Comparison of ENCODE assay signal across 2 cellular contexts in the genomic region with DNA sequence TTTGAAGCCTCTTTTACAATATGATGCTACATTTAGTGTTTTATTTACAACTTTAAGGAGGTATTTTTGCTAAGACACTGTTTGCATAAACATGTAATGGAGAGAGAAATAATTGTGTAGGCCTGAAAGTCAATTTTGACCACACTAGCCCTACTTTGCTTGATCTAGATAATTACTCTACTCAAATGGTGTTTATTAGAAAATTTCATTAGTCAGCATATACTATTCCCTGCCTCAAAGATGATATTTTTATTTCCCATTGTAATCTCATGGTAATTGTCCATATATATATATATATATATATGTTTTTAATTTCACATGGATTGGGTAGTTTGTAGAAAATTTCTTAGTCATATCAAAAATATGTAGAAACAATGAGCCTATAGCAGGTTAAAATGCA.
TF ChIP-seq lines count a peak whose summit lies in the region.

No MANE protein-coding gene starts in this region.

TF ChIP-seq in HepG2, 621 proteins besides CTCF, POLR2A, EP300 and RAD21:
- TF ChIP-seq MAFF (IDR thresholded peaks at IDR 0.05; ENCODE audit: low read depth, low read length) (peak; percentile 85), MAFK (conservative IDR thresholded peaks at IDR 0.05 in 1 of 2, IDR thresholded peaks at IDR 0.05 in 1 of 2; ENCODE audit: low read length in 2 of 2) (peak; percentile 80 to 92), ZNF567 (CRISPR knock-in tag; IDR thresholded peaks at IDR 0.05; ENCODE audit: borderline replicate concordance) (no peak)
TF ChIP-seq in HepG2: peak in this region for 2.

TF ChIP-seq in H1, 55 proteins besides CTCF, POLR2A, EP300 and RAD21:
- no peak for TF ChIP-seq CHD7 (IDR thresholded peaks at IDR 0.05; ENCODE audit: insufficient replicate concordance, low read length)
- peak; percentile 25; the same call in 1 of the 2 replicates for TF ChIP-seq MAFK (IDR thresholded peaks at IDR 0.05; ENCODE audit: low read depth, low read length)
- TF ChIP-seq, protein P1, sequence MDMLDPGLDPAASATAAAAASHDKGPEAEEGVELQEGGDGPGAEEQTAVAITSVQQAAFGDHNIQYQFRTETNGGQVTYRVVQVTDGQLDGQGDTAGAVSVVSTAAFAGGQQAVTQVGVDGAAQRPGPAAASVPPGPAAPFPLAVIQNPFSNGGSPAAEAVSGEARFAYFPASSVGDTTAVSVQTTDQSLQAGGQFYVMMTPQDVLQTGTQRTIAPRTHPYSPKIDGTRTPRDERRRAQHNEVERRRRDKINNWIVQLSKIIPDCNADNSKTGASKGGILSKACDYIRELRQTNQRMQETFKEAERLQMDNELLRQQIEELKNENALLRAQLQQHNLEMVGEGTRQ (IDR thresholded peaks at IDR 0.05; ENCODE audit: low read length): no peak
- TF ChIP-seq ASH2L (IDR thresholded peaks at IDR 0.05; ENCODE audit: low read length): no peak
